In the genomic region with DNA sequence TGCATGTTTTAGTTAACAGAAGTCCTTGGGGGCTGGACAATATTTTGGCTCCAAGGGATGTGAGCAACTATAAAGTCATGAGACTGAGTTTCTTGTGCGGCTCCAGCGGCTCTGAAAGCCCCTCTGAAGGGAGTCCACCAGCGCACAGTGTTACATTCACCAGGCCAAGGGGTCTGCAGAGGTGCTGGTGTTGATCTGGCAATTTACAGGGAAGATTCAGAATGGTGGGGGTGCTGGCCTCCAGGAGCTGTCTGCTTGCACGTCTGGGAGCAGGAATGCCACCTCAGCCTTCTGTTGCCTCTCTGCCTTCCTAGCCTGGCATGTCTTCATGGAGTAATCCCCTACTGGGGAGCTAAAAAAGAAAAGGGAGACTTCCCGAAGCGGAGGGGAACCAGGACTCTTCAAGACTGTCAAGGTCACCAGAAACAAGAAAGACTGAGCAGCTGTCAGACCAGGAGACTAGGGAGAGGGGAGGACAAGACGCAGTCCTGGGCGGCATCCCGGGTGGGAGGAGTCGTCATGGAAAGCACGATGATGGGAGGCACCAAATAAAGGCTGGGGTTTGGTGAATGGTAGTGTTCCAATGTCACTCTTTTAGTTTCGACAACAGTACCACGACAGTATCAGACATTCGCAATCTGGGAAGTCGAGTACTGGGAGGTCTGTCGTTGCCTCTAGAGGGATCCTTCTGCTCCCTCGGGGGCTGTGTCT, we compare ENCODE assay signal across 25 cellular contexts.
"Had no signal": no experiment of that assay in that cellular context is flagged by ENCODE, and none has a peak within 500 bp of the region (broad histone marks: within the 10 kb centered on the region; RNA-seq: fewer than 3 reads in every experiment).

No MANE protein-coding gene starts in this region.

- H3K36me3 ChIP-seq: cardiac muscle cell had no signal

- ATAC-seq: activated CD4-positive, alpha-beta T cell treated with anti-CD3 and anti-CD28 coated beads for 36 hours; activated T-cell treated with anti-CD3 and anti-CD28 coated beads, Interleukin-2, amount 50 U/mL, for 4 hours; left ventricle myocardium superior; stimulated activated naive CD8-positive, alpha-beta T cell treated with anti-CD3 and anti-CD28 coated beads, Interleukin-15, Interleukin-2, amounts not matched to agents 100 U/mL and 50 U/mL, for 24 hours had no signal

- H3K36me3 Mint-ChIP-seq: activated naive CD4-positive, alpha-beta T cell treated with anti-CD3 and anti-CD28 coated beads, Interleukin-2, amount 10 ng/mL, durations not matched to agents 7 days and 5 days had no signal

- DNase-seq: activated B cell treated with CpG ODN at 0.5 μM for 24 hours; activated CD4-positive, alpha-beta T cell treated with anti-CD3 and anti-CD28 coated beads for 36 hours; activated CD4-positive, alpha-beta T cell treated with anti-CD3 and anti-CD28 coated beads, Interleukin-2, amount 50 U/mL, for 48 hours; activated CD8-positive, alpha-beta memory T cell treated with anti-CD3 and anti-CD28 coated beads, Interleukin-2, amount 50 U/mL, for 48 hours; activated T-cell treated with anti-CD3 and anti-CD28 coated beads, Interleukin-2, amount 50 U/mL, for 4 hours; amygdala; dermis blood vessel endothelial cell; effector memory CD4-positive, alpha-beta T cell; hippocampal formation; left ventricle myocardium superior; mammary epithelial cell; midbrain; occipital lobe; retina; stimulated activated CD4-positive, alpha-beta T cell treated with anti-CD3 and anti-CD28 coated beads, Interleukin-12 subunit alpha, Interleukin-12 subunit beta, amount 100 ng/mL, for 4 hours; stimulated activated CD4-positive, alpha-beta T cell treated with anti-CD3 and anti-CD28 coated beads, Interleukin-4, amount 100 ng/mL, for 4 hours; stimulated activated naive CD8-positive, alpha-beta T cell treated with anti-CD3 and anti-CD28 coated beads, Interleukin-15, Interleukin-2, amounts not matched to agents 100 U/mL and 50 U/mL, for 24 hours; T-helper 9 cell had no signal

- H3K4me1 ChIP-seq: tibial artery had no signal

- H3K4me3 ChIP-seq: cardiac muscle cell, esophagus muscularis mucosa, tibial artery had no signal

- H3K9me3 ChIP-seq: esophagus muscularis mucosa, tibial artery had no signal

- H3K27me3 Mint-ChIP-seq: activated CD4-positive, alpha-beta T cell treated with anti-CD3 and anti-CD28 coated beads for 36 hours; activated naive CD4-positive, alpha-beta T cell treated with anti-CD3 and anti-CD28 coated beads, Interleukin-2, amount 10 ng/mL, durations not matched to agents 7 days and 5 days; progenitor cell of endocrine pancreas had no signal

- H3K27ac ChIP-seq: cardiac muscle cell, esophagus muscularis mucosa, tibial artery had no signal

- H3K4me3 Mint-ChIP-seq: activated B cell treated with CpG ODN at 0.5 μM for 24 hours; activated CD4-positive, alpha-beta T cell treated with anti-CD3 and anti-CD28 coated beads for 36 hours; activated naive CD4-positive, alpha-beta T cell treated with anti-CD3 and anti-CD28 coated beads, Interleukin-2, amount 10 ng/mL, durations not matched to agents 7 days and 5 days; activated T-cell treated with anti-CD3 and anti-CD28 coated beads, Interleukin-2, amount 50 U/mL, for 4 hours had no signal

- FAIRE-seq: endothelial cell of umbilical vein, frontal cortex had no signal

- H3K27ac Mint-ChIP-seq: activated B cell treated with CpG ODN at 0.5 μM for 24 hours; activated CD4-positive, alpha-beta T cell treated with anti-CD3 and anti-CD28 coated beads for 36 hours; activated naive CD4-positive, alpha-beta T cell treated with anti-CD3 and anti-CD28 coated beads, Interleukin-2, amount 10 ng/mL, durations not matched to agents 7 days and 5 days; progenitor cell of endocrine pancreas had no signal

- H3K27me3 ChIP-seq: cardiac muscle cell, esophagus muscularis mucosa had no signal

- H3K4me1 Mint-ChIP-seq: activated B cell treated with CpG ODN at 0.5 μM for 24 hours; activated CD4-positive, alpha-beta T cell treated with anti-CD3 and anti-CD28 coated beads for 36 hours; activated naive CD4-positive, alpha-beta T cell treated with anti-CD3 and anti-CD28 coated beads, Interleukin-2, amount 10 ng/mL, durations not matched to agents 7 days and 5 days had no signal

- H3K9me3 Mint-ChIP-seq: activated B cell treated with CpG ODN at 0.5 μM for 24 hours; activated naive CD4-positive, alpha-beta T cell treated with anti-CD3 and anti-CD28 coated beads, Interleukin-2, amount 10 ng/mL, durations not matched to agents 7 days and 5 days; activated T-cell treated with anti-CD3 and anti-CD28 coated beads, Interleukin-2, amount 50 U/mL, for 4 hours had no signal
